ENCODE assay signal across 8 cellular contexts in the genomic region with DNA sequence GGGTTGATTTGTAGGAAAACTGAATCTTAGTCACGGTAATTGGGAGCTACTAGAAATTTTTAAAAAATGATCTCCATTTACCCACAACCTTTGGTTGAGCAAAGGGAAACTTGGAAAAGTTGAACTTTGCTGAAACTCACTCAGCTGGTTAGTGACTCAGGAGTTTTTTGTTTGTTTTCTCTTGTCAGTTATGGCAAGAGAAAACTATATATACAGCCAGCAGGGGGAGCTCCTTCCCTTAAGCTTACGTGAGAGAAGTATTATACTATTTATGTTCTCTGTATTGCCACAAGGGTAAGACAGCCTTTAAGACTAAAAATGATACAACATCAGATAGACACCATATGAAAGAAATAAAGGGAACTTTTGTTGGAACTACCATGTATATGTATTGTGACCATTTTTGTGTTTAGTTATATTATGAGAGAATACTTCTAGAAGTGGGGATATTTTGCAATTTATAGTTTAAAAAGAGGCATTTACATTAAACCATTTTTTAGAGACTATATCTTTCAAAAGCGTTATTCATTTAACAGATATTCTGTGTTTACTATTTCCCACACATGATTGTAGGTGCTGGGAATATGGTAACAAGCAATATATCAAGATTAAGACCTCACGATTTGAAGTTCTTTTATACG. TPM values are rescaled to one million over a fixed set of nuclear protein-coding genes. Genes with fewer than 3 reads are reported as not detected.
DNase-seq lines count a peak whose midpoint lies in the region; ATAC-seq and TF ChIP-seq lines count a peak whose summit lies in the region.

No MANE protein-coding gene starts in this region.

- TF ChIP-seq CTCF in mammary epithelial cell (conservative IDR thresholded peaks at IDR 0.05 in 1 of 2, IDR thresholded peaks at IDR 0.05 in 1 of 2; ENCODE audit: extremely low read depth in 1 of 2, insufficient read depth in 1 of 2, low read depth in 1 of 2, low read length in 2 of 2) (peak; percentile 75 to 87), kidney epithelial cell (IDR thresholded peaks at IDR 0.05; ENCODE audit: insufficient read depth, low read length, poor library complexity, severe bottlenecking) (peak; percentile 81)

- H3K36me3 ChIP-seq in mammary epithelial cell (ENCODE audit: insufficient read depth, low read length), result no peaks in the 10 kb centered on the region
- no peaks in the 10 kb centered on the region for H3K36me3 ChIP-seq in kidney epithelial cell (ENCODE audit: control insufficient read depth, insufficient read depth, low read length)

- intact Hi-C loops in mammary epithelial cell (cut with micrococcal nuclease), result no loop called here

- no peaks in the 10 kb centered on the region for H4K20me1 ChIP-seq in mammary epithelial cell (ENCODE audit: insufficient read depth, low read length)

- no peak overlapping the region for H3K4me2 ChIP-seq in mammary epithelial cell (ENCODE audit: insufficient read depth, low read depth, low read length)

- H3K4me3 ChIP-seq in mammary epithelial cell (replicated peaks in 1 of 3; ENCODE audit: insufficient read depth in 1 of 3, low read depth in 2 of 3, low read length in 3 of 3), result no peak overlapping the region
- H3K4me3 ChIP-seq in kidney epithelial cell (ENCODE audit: low read depth, low read length), result no peak overlapping the region

- in situ Hi-C loops in mammary epithelial cell (cut with MboI; ENCODE audit: low sequenced_read_pairs in 2 of 2), result no loop called here

- no peak overlapping the region for H3K9ac ChIP-seq in mammary epithelial cell (ENCODE audit: insufficient read depth, low read length)

- H3K9me3 ChIP-seq in mammary epithelial cell (replicated peaks; ENCODE audit: insufficient read depth, low read length), result no peaks in the 10 kb centered on the region

- H3K27me3 ChIP-seq in mammary epithelial cell (ENCODE audit: insufficient read depth, low read length) (no peaks in the 10 kb centered on the region), kidney epithelial cell (ENCODE audit: control insufficient read depth, insufficient read depth, low read length) (no peaks in the 10 kb centered on the region)

- dilution Hi-C loops in mammary epithelial cell (cut with HindIII; ENCODE audit: low sequenced_read_pairs), result no loop called here

- H2AFZ ChIP-seq in mammary epithelial cell (ENCODE audit: low read depth, low read length), result no peak overlapping the region

- DNase-seq in AG08396 (ENCODE audit: low spot score) (peak; percentile 72), NCI-H1930 (lab: John Stamatoyannopoulos, UW) (peak; percentile 10 to 63), T-helper 1 cell (peak in 4 of 5 donors; percentile 18 to 74 (median 52)), mammary epithelial cell (peak; percentile 88), kidney epithelial cell (ENCODE audit: low read depth) (peak; percentile 78)
- peak in 2 of 3 donors; percentile 17 to 23 for DNase-seq in stimulated activated CD4-positive, alpha-beta T cell treated with anti-CD3 and anti-CD28 coated beads, TNF-alpha, amount 100 ng/mL, for 1 hour (ENCODE audit: low read depth in 3 of 3, low spot score in 1 of 3)

- 56% methylated on average over 5 of the region's 5 CpGs for WGBS in mammary epithelial cell (ENCODE audit: low coverage, missing lambda C conversion rate)

- ATAC-seq in GM18517 (IDR thresholded peaks at IDR 0.05; ENCODE audit: unreplicated experiment), result peak; percentile 84
- ATAC-seq in HG03060 (IDR thresholded peaks at IDR 0.05; ENCODE audit: low read depth, unreplicated experiment), result peak; percentile 78

- no peaks in the 10 kb centered on the region for H3K79me2 ChIP-seq in mammary epithelial cell (ENCODE audit: insufficient read depth, low read length)

- H3K27ac ChIP-seq in mammary epithelial cell (ENCODE audit: insufficient read depth, low read depth, low read length), result no peak overlapping the region

- no TSS peak for BruUV-seq in mammary epithelial cell (replicated peaks; lab: Mats Ljungman, UMichigan)

- H3K4me1 ChIP-seq in mammary epithelial cell (ENCODE audit: insufficient read depth, low read length), result no peaks in the 10 kb centered on the region

- CTCF ChIA-PET in mammary epithelial cell (lab: Charles Lee; ENCODE audit: low non-redundant PET), result interaction anchor here (0.5 to 0.6 kb wide), 8 partner anchors 15 to 1614 kb away, joined by 3 to 6 read pairs (median 5); partner anchors contain the start of gene WIF1

RNA-seq across cellular contexts. Expression of gene TBC1D30, which starts 28.1 kb away (rescaled TPM):
- total RNA-seq in mammary epithelial cell (under 1 TPM; 0.17 to 0.59 TPM), kidney epithelial cell (3.7 and 4.6 TPM in 2 replicates)
- 0.49 TPM for polyA plus RNA-seq in mammary epithelial cell
- not detected for polyA minus RNA-seq in mammary epithelial cell

RNA-seq across cellular contexts. Expression of gene GNS, which starts 37.1 kb away (rescaled TPM):
- total RNA-seq in mammary epithelial cell, result 100 to 1,000 TPM in 1 of 2 donors, 10 to 100 TPM in 1; 57.6 to 135 TPM
- 37.0 TPM for polyA plus RNA-seq in mammary epithelial cell
- polyA minus RNA-seq in mammary epithelial cell, result 260 TPM
- 114 and 120 TPM in 2 replicates for total RNA-seq in kidney epithelial cell

Comparison
In these comparisons a context has a peak if more than half of its experiments do, and no peak if none do; other contexts are left out.
1. DNase-seq: peak in every context shown above with its lines; median percentile 88 in mammary epithelial cell; 78 in kidney epithelial cell; 72 in AG08396; 52 in T-helper 1 cell; 36 in NCI-H1930; 20 in stimulated activated CD4-positive, alpha-beta T cell treated with anti-CD3 and anti-CD28 coated beads, TNF-alpha, amount 100 ng/mL, for 1 hour.